ENCODE assay signal across 9 cellular contexts in the genomic region with DNA sequence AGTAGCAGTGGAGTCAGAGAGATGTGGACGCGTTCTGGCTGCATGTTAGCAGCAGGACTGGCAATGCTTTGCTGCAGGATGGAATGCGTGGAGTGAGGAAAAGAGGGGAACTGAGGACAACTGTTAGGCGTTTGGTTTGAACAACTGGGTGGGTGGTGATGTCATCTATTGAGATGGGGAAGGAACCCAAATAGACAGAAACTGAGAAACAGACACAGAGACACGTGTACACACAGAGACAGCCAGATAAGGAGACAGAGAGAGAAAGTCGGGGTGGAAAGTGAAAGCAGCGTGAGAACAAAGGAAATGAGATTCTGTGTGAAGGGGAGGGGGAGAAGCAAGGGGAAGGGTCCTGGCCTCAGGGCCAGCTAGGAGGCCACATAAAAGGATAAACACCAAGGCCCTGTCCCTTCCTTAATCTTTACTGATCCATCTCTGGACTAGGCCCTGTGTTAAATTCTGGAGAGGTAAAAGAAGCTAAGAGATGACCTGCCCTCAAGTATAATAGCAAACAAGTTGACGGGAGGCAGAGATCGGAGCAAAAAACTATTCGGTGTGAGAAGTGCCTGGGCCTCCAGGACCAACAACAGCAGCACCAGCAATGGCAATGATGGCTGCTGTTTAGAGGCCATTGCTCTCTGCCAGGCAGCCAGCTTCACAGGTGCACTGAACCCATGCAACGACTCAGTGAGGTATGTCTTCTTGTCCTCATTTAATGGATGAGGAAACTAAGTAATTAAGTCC. TPM values are rescaled to one million over a fixed set of nuclear protein-coding genes. Genes with fewer than 3 reads are reported as not detected.
DNase-seq lines count a peak whose midpoint lies in the region; ATAC-seq and TF ChIP-seq lines count a peak whose summit lies in the region.
"Had no signal": no experiment of that assay in that cellular context is flagged by ENCODE, and none has a peak within 500 bp of the region (broad histone marks: within the 10 kb centered on the region; RNA-seq: fewer than 3 reads in every experiment).

No MANE protein-coding gene starts in this region.

- H3K36me3 ChIP-seq in upper lobe of left lung = no peaks in the 10 kb centered on the region
- no peaks in the 10 kb centered on the region for H3K36me3 ChIP-seq in colonic mucosa
- H3K36me3 ChIP-seq: heart left ventricle had no signal

- DNase-seq in stimulated activated CD4-positive, alpha-beta T cell treated with anti-CD3 and anti-CD28 coated beads, Interleukin-12 subunit alpha, Interleukin-12 subunit beta, amount 100 ng/mL, for 4 hours = peak; percentile 10
- DNase-seq in stimulated activated CD4-positive, alpha-beta T cell treated with anti-CD3 and anti-CD28 coated beads, Interleukin-4, amount 100 ng/mL, for 1 hour = no peak
- no peak for DNase-seq in central memory CD8-positive, alpha-beta T cell (ENCODE audit: low spot score in 2 of 2)
- DNase-seq in upper lobe of left lung (no peak), colonic mucosa (no peak)
- DNase-seq: heart left ventricle had no signal

- H3K36me3 Mint-ChIP-seq in central memory CD8-positive, alpha-beta T cell (ENCODE audit: insufficient read depth) = no peaks in the 10 kb centered on the region

- H3K27me3 ChIP-seq in upper lobe of left lung (no peaks in the 10 kb centered on the region), colonic mucosa (no peaks in the 10 kb centered on the region)

- peaks cover 18% of the 10 kb centered on the region for H3K27me3 Mint-ChIP-seq in central memory CD8-positive, alpha-beta T cell

- no peaks in the 10 kb centered on the region for H3K9me3 Mint-ChIP-seq in central memory CD8-positive, alpha-beta T cell

- TF ChIP-seq CTCF in upper lobe of left lung (IDR thresholded peaks at IDR 0.05) (no peak), colonic mucosa (IDR thresholded peaks at IDR 0.05) (no peak)

- intact Hi-C loops in colonic mucosa (cut with DNase I) = no loop called here

- TF ChIP-seq EP300 in upper lobe of left lung (IDR thresholded peaks at IDR 0.05) = no peak

- H3K27ac ChIP-seq in upper lobe of left lung = peak overlapping the region in 3 of 4 donors; percentile 40 to 69 (median 50)
- H3K27ac ChIP-seq in colonic mucosa = no peak overlapping the region
- H3K27ac ChIP-seq: heart left ventricle had no signal

- ATAC-seq in HG03442 (IDR thresholded peaks at IDR 0.05; ENCODE audit: unreplicated experiment) (peak; percentile 86), upper lobe of left lung (ENCODE audit: low FRiP score in 2 of 2) (peak in 1 of 2 donors; percentile 48), HG03135 (IDR thresholded peaks at IDR 0.05; ENCODE audit: unreplicated experiment) (no peak), HG03521 (IDR thresholded peaks at IDR 0.05; ENCODE audit: unreplicated experiment) (no peak)
- ATAC-seq in central memory CD8-positive, alpha-beta T cell (replicated peaks; ENCODE audit: extremely low read depth, poor library complexity, severe bottlenecking) = peak; percentile 41

- no peak for TF ChIP-seq POLR2A in upper lobe of left lung (IDR thresholded peaks at IDR 0.05)

- peaks cover 0 to 14% (median 10%) of the 10 kb centered on the region in 4 donors for H3K4me1 ChIP-seq in upper lobe of left lung
- H3K4me1 ChIP-seq in colonic mucosa = no peaks in the 10 kb centered on the region

- H3K9ac ChIP-seq in colonic mucosa (ENCODE audit: low read depth in 2 of 2, low read length in 2 of 2) = no peak overlapping the region

- peaks cover 27% of the 10 kb centered on the region for H3K4me1 Mint-ChIP-seq in central memory CD8-positive, alpha-beta T cell

- H3K9me3 ChIP-seq in upper lobe of left lung (no peaks in the 10 kb centered on the region), colonic mucosa (no peaks in the 10 kb centered on the region)
- H3K9me3 ChIP-seq: heart left ventricle had no signal

- H3K4me3 Mint-ChIP-seq in central memory CD8-positive, alpha-beta T cell = peak overlapping the region; percentile 69

- 29 to 46% methylated on average over 11 of the region's 11 CpGs for WGBS in upper lobe of left lung, 2 donors

- peak overlapping the region; percentile 58 for H3K27ac Mint-ChIP-seq in central memory CD8-positive, alpha-beta T cell (ENCODE audit: low read depth)

- no peak overlapping the region for H3K4me3 ChIP-seq in upper lobe of left lung
- H3K4me3 ChIP-seq in colonic mucosa = no peak overlapping the region
- H3K4me3 ChIP-seq: heart left ventricle had no signal

RNA-seq across cellular contexts. Expression of a gene that starts 31.6 kb away (rescaled TPM):
- total RNA-seq in upper lobe of left lung (under 1 TPM in 3 of 6 donors, not detected in 3; 0.14 to 0.77 (median 0.46) TPM), colonic mucosa (under 1 TPM; 0.29 to 0.30 TPM)

Comparison
In these comparisons a context has a peak if more than half of its experiments do, and no peak if none do; other contexts are left out.
1. ATAC-seq: peak in HG03442 (single experiment) and central memory CD8-positive, alpha-beta T cell (single experiment); none in HG03135 (single experiment) and HG03521 (single experiment).